In genomic region chr12:53061404-53062010, GRCh38 we compare ENCODE assay signal across 1 cellular context.
A peak's percentile ranks its signal among the peaks of the same experiment; 100 is the strongest.
TF ChIP-seq lines count a peak whose summit lies in the region.

No MANE protein-coding gene starts in this region.

TF ChIP-seq in GM12878, 131 proteins besides CTCF, POLR2A, EP300 and RAD21:
- TF ChIP-seq PKNOX1 (IDR thresholded peaks at IDR 0.05) (no peak), CEBPZ (IDR thresholded peaks at IDR 0.05; ENCODE audit: low read depth, low read length) (no peak), POLR2AphosphoS5 (IDR thresholded peaks at IDR 0.05; ENCODE audit: low read length) (peak; percentile 13; the same call in 1 of the 2 replicates), E4F1 (IDR thresholded peaks at IDR 0.05; ENCODE audit: borderline replicate concordance, partially characterized antibody) (no peak), RFX5 (IDR thresholded peaks at IDR 0.05; ENCODE audit: low read depth, low read length) (no peak), NFYA (IDR thresholded peaks at IDR 0.05; ENCODE audit: borderline replicate concordance, low read depth, low read length) (no peak), HDAC2 (IDR thresholded peaks at IDR 0.05) (no peak), SUPT20H (IDR thresholded peaks at IDR 0.05; ENCODE audit: borderline replicate concordance, control insufficient read depth, low read depth, low read length) (no peak)
TF ChIP-seq in GM12878: peak in this region for 1.
